ENCODE assay signal across 8 cellular contexts in genomic region chr13:75806101-75806500, GRCh38.
"Had no signal": no experiment of that assay in that cellular context is flagged by ENCODE, and none has a peak within 500 bp of the region (broad histone marks: within the 10 kb centered on the region; RNA-seq: fewer than 3 reads in every experiment).

No MANE protein-coding gene starts in this region.

- H3K36me3 ChIP-seq: ovary had no signal

- H3K9me3 ChIP-seq: ovary, stomach, thyroid gland had no signal

- H3K27ac ChIP-seq: ovary, stomach, thyroid gland had no signal

- DNase-seq: activated CD8-positive, alpha-beta memory T cell treated with anti-CD3 and anti-CD28 coated beads, Interleukin-2, amount 50 U/mL, for 48 hours; activated CD8-positive, alpha-beta T cell treated with anti-CD3 and anti-CD28 coated beads, Interleukin-2, amount 10 ng/mL, durations not matched to agents 7 days and 5 days; activated naive CD8-positive, alpha-beta T cell treated with anti-CD3 and anti-CD28 coated beads, Interleukin-2, amount 10 ng/mL, durations not matched to agents 7 days and 5 days; glutamatergic neuron; ovary; stimulated activated CD4-positive, alpha-beta T cell treated with anti-CD3 and anti-CD28 coated beads, Interleukin-4, amount 100 ng/mL, for 4 hours; stomach; thyroid gland had no signal

- H3K27me3 ChIP-seq: ovary, stomach, thyroid gland had no signal

- H3K4me1 ChIP-seq: thyroid gland had no signal

- H3K4me3 ChIP-seq: ovary, stomach, thyroid gland had no signal
